Comparison of ENCODE assay signal across 8 cellular contexts in genomic region chr7:72879737-72880215, GRCh38. TPM values are rescaled to one million over a fixed set of nuclear protein-coding genes. Genes with fewer than 3 reads are reported as not detected.
DNase-seq lines count a peak whose midpoint lies in the region; FAIRE-seq and TF ChIP-seq lines count a peak whose summit lies in the region.
"Not testable (repeated sequence)": the region's sequence is repeated elsewhere in the genome, so short reads cannot be mapped to it uniquely, and the experiment has no call there.

No MANE protein-coding gene starts in this region.

- H3K79me2 ChIP-seq in keratinocyte (ENCODE audit: control insufficient read depth, insufficient read depth, low read length) = peaks cover 22% of the 10 kb centered on the region

- peak overlapping the region; percentile 67 for H3K4me2 ChIP-seq in keratinocyte (ENCODE audit: control insufficient read depth, extremely low read depth, insufficient read depth, low read depth, low read length)

- not testable (repeated sequence) for FAIRE-seq in keratinocyte (lab: Jason Lieb, UNC)

- H3K36me3 ChIP-seq in keratinocyte (ENCODE audit: control insufficient read depth in 2 of 2, extremely low read depth in 1 of 2, insufficient read depth in 2 of 2, low read length in 2 of 2) = not testable (repeated sequence)

- H3K4me3 ChIP-seq in keratinocyte (ENCODE audit: control insufficient read depth in 2 of 3, extremely low read depth in 1 of 3, insufficient read depth in 2 of 3, low read depth in 1 of 3, low read length in 3 of 3) (peak overlapping the region; percentile 63 to 76 (median 67)), retinal pigment epithelial cell (ENCODE audit: low read length) (peak overlapping the region; percentile 78)

- not testable (repeated sequence) for H3K27me3 ChIP-seq in keratinocyte (ENCODE audit: control insufficient read depth, extremely low read depth, insufficient read depth, low read length)

- peak overlapping the region; percentile 61 for H2AFZ ChIP-seq in keratinocyte (ENCODE audit: control insufficient read depth, low read length)

- not testable (repeated sequence) for TF ChIP-seq CTCF in keratinocyte (optimal IDR thresholded peaks at IDR 0.05 in 1 of 3, IDR thresholded peaks at IDR 0.05 in 1 of 3, conservative IDR thresholded peaks at IDR 0.05 in 1 of 3; ENCODE audit: extremely low read depth in 1 of 3, insufficient read depth in 2 of 3, low read length in 3 of 3); retinal pigment epithelial cell (conservative IDR thresholded peaks at IDR 0.05; ENCODE audit: low read depth, low read length)

- DNase-seq in GM04503 (ENCODE audit: low read depth) (peak; percentile 23), HT-29 (ENCODE audit: low spot score) (peak; percentile 79), activated T-cell treated with anti-CD3 and anti-CD28 coated beads for 1 hour (ENCODE audit: low read depth) (peak; percentile 14), ecto neural progenitor cell (ENCODE audit: low spot score) (peak; percentile 54), ureter (ENCODE audit: low spot score) (peak; percentile 57)
- not testable (repeated sequence) for DNase-seq in keratinocyte (ENCODE audit: low read depth, low spot score); retinal pigment epithelial cell (ENCODE audit: low read depth)

- not testable (repeated sequence) for H3K4me1 ChIP-seq in keratinocyte (ENCODE audit: control insufficient read depth, extremely low read depth, insufficient read depth, low read length)

- H3K9me3 ChIP-seq in keratinocyte (ENCODE audit: control insufficient read depth, low read depth, low read length) = not testable (repeated sequence)

- dilution Hi-C loops in keratinocyte (cut with MboI; ENCODE audit: extremely low pct_ligation_motif_present, low sequenced_read_pairs) = not testable (repeated sequence)

- H3K27ac ChIP-seq in keratinocyte (ENCODE audit: control insufficient read depth, insufficient read depth, low read length) = peak overlapping the region; percentile 72

- H3K9me1 ChIP-seq in keratinocyte (ENCODE audit: control insufficient read depth, extremely low read depth, insufficient read depth, low read length) = not testable (repeated sequence)

- peak overlapping the region; percentile 84 for H3K9ac ChIP-seq in keratinocyte (ENCODE audit: control insufficient read depth, extremely low read depth, insufficient read depth, low read length)

- H4K20me1 ChIP-seq in keratinocyte (ENCODE audit: control insufficient read depth, extremely low read depth, insufficient read depth, low read length) = not testable (repeated sequence)

TF ChIP-seq in PFSK-1, 5 proteins besides CTCF, POLR2A, EP300 and RAD21:
- 0 out of 2 replicates have a peak, but pooled peaks have one; percentile 38 for TF ChIP-seq TAF1 (IDR thresholded peaks at IDR 0.05; ENCODE audit: borderline replicate concordance, insufficient read depth, low read length)

RNA-seq across cellular contexts. Expression of gene POM121, which starts 45.1 kb away (rescaled TPM):
- total RNA-seq in HT-29 (2014; rRNA removed; shearing (Covaris generic)) = 17.5 and 18.7 TPM in 2 replicates
- polyA plus RNA-seq in PFSK-1 (2012; ENCODE audit: insufficient read length, low read depth) = 48.6 TPM
- 3.1 to 10.4 TPM (median 4.0 TPM) in 3 replicates for polyA plus RNA-seq in keratinocyte
- polyA plus RNA-seq in keratinocyte (2011; ENCODE audit: low read depth) = 5.6 TPM
- 6.0 and 8.2 TPM in 2 replicates for polyA plus RNA-seq in keratinocyte (2011; cell fraction: cytosol; rRNA removed)
- polyA plus RNA-seq in keratinocyte (2011; cell fraction: nucleus; rRNA removed) = 34.2 and 37.0 TPM in 2 replicates
- polyA plus RNA-seq in keratinocyte (2012; ENCODE audit: low replicate concordance) = 13.3 and 22.9 TPM in 2 replicates
- 7.6 to 38.3 TPM (median 7.9 TPM) in 3 replicates for polyA minus RNA-seq in keratinocyte
- 11.5 TPM for polyA minus RNA-seq in keratinocyte (2011; cell fraction: cytosol; rRNA and poly(A)+ RNA removed)
- 13.1 and 22.0 TPM in 2 replicates for polyA minus RNA-seq in keratinocyte (2011; cell fraction: nucleus; rRNA and poly(A)+ RNA removed)
- 44.0 TPM for total RNA-seq in ureter

RNA-seq across cellular contexts. Expression of gene TYW1B, which starts 51.8 kb away (rescaled TPM):
- 1.5 and 2.5 TPM in 2 replicates for total RNA-seq in HT-29 (2014; rRNA removed; shearing (Covaris generic))
- 4.1 TPM for polyA plus RNA-seq in PFSK-1 (2012; ENCODE audit: insufficient read length, low read depth)
- 1.4 to 2.5 TPM (median 1.9 TPM) in 3 replicates for polyA plus RNA-seq in keratinocyte
- polyA plus RNA-seq in keratinocyte (2011; ENCODE audit: low read depth) = 3.0 TPM
- polyA plus RNA-seq in keratinocyte (2011; cell fraction: cytosol; rRNA removed) = 0.99 and 1.1 TPM in 2 replicates
- 4.2 and 4.7 TPM in 2 replicates for polyA plus RNA-seq in keratinocyte (2011; cell fraction: nucleus; rRNA removed)
- polyA plus RNA-seq in keratinocyte (2012; ENCODE audit: low replicate concordance) = 1.0 and 1.2 TPM in 2 replicates
- 4.3 to 8.1 TPM (median 7.7 TPM) in 3 replicates for polyA minus RNA-seq in keratinocyte
- 1.7 TPM for polyA minus RNA-seq in keratinocyte (2011; cell fraction: cytosol; rRNA and poly(A)+ RNA removed)
- polyA minus RNA-seq in keratinocyte (2011; cell fraction: nucleus; rRNA and poly(A)+ RNA removed) = 4.1 and 6.4 TPM in 2 replicates
- 5.0 TPM for total RNA-seq in ureter
